ENCODE assay signal across 20 cellular contexts in genomic region chr17:37292429-37293139, GRCh38.
A peak's percentile ranks its signal among the peaks of the same experiment; 100 is the strongest.
DNase-seq lines count a peak whose midpoint lies in the region; ATAC-seq, FAIRE-seq and TF ChIP-seq lines count a peak whose summit lies in the region.
"Had no signal": no experiment of that assay in that cellular context is flagged by ENCODE, and none has a peak within 500 bp of the region (broad histone marks: within the 10 kb centered on the region; RNA-seq: fewer than 3 reads in every experiment).

No MANE protein-coding gene starts in this region.

- CTCF ChIA-PET in K562 (lab: Yijun Ruan, JAX; ENCODE audit: low intra/inter-chr PET ratio) = no interaction called here
- CTCF ChIA-PET in HepG2 (lab: Yijun Ruan, JAX; ENCODE audit: low intra/inter-chr PET ratio, low total read pairs) = no interaction called here

- peaks cover 4% of the 10 kb centered on the region; the same call in 1 of the 2 replicates for H4K20me1 ChIP-seq in K562 (replicated peaks; ENCODE audit: control insufficient read depth, insufficient read depth, low read length)
- no peaks in the 10 kb centered on the region; the same call in 1 of the 2 replicates for H4K20me1 ChIP-seq in HepG2 (ENCODE audit: insufficient read depth, low read length)

- intact Hi-C loops in K562 (cut with micrococcal nuclease) (no loop called here), HepG2 (cut with micrococcal nuclease; ENCODE audit: unreplicated experiment) (no loop called here), gastrocnemius medialis (cut with DNase I; ENCODE audit: low total_unique reads) (no loop called here)
- intact Hi-C loops in activated CD4-positive, alpha-beta T cell treated with anti-CD3 and anti-CD28 coated beads, Interleukin-2, amount 10 ng/mL, durations not matched to agents 24 days and 14 days (cut with micrococcal nuclease) = no loop called here

- no peaks in the 10 kb centered on the region for H3K27me3 ChIP-seq in CD4-positive, CD25-positive, alpha-beta regulatory T cell (ENCODE audit: control insufficient read depth, insufficient read depth, low read length)
- no peaks in the 10 kb centered on the region for H3K27me3 ChIP-seq in K562 (ENCODE audit: control insufficient read depth in 2 of 2, insufficient read depth in 2 of 2, low read length in 2 of 2)
- H3K27me3 ChIP-seq in HepG2 (ENCODE audit: control insufficient read depth in 1 of 2, insufficient read depth in 2 of 2, low read length in 2 of 2) = no peaks in the 10 kb centered on the region
- H3K27me3 ChIP-seq in gastrocnemius medialis = no peaks in the 10 kb centered on the region
- H3K27me3 ChIP-seq: cardiac muscle cell, hepatocyte, thyroid gland had no signal

- no peaks in the 10 kb centered on the region for H3K4me1 ChIP-seq in CD4-positive, CD25-positive, alpha-beta regulatory T cell (ENCODE audit: control insufficient read depth, insufficient read depth, low read length, poor library complexity, severe bottlenecking)
- H3K4me1 ChIP-seq in K562 (replicated peaks in 1 of 2; ENCODE audit: control insufficient read depth in 2 of 2, insufficient read depth in 2 of 2, low read length in 2 of 2) (peaks cover 3 to 11% of the 10 kb centered on the region in 2 experiments; a peak in 4 of 5 replicates), HepG2 (ENCODE audit: insufficient read depth, low read length) (0 out of 2 replicates have a peak, but pooled peaks cover 6% of the 10 kb centered on the region), gastrocnemius medialis (peaks cover 0 to 20% of the 10 kb centered on the region in 2 donors)
- H3K4me1 ChIP-seq: thyroid gland had no signal

- TF ChIP-seq RAD21 in K562 (CRISPR knock-in tag; conservative IDR thresholded peaks at IDR 0.05 in 1 of 2, IDR thresholded peaks at IDR 0.05 in 1 of 2) (no peak), HepG2 (CRISPR knock-in tag; IDR thresholded peaks at IDR 0.05) (no peak)

- no peak for ATAC-seq in CD4-positive, CD25-positive, alpha-beta regulatory T cell (ENCODE audit: low read depth in 2 of 2)
- no peak for ATAC-seq in K562
- no peak for ATAC-seq in HepG2
- no peak for ATAC-seq in gastrocnemius medialis
- no peak for ATAC-seq in GM19035 (IDR thresholded peaks at IDR 0.05; ENCODE audit: unreplicated experiment)
- ATAC-seq: activated CD8-positive, alpha-beta memory T cell treated with anti-CD3 and anti-CD28 coated beads, Interleukin-2, amount 10 ng/mL, durations not matched to agents 7 days and 5 days; left cardiac atrium; naive thymus-derived CD8-positive, alpha-beta T cell had no signal

- no peaks in the 10 kb centered on the region for H3K9me1 ChIP-seq in K562 (ENCODE audit: control insufficient read depth, insufficient read depth, low read length)

- no peaks in the 10 kb centered on the region for H3K9me3 Mint-ChIP-seq in CD4-positive, CD25-positive, alpha-beta regulatory T cell
- H3K9me3 Mint-ChIP-seq in activated CD4-positive, alpha-beta T cell treated with anti-CD3 and anti-CD28 coated beads, Interleukin-2, amount 10 ng/mL, durations not matched to agents 24 days and 14 days = no peaks in the 10 kb centered on the region
- H3K9me3 Mint-ChIP-seq: activated naive CD4-positive, alpha-beta T cell treated with anti-CD3 and anti-CD28 coated beads, Interleukin-2, amount 50 U/mL, for 24 hours; naive thymus-derived CD8-positive, alpha-beta T cell had no signal

- FAIRE-seq in K562 (lab: Jason Lieb, UNC) = no peak
- no peak for FAIRE-seq in HepG2 (lab: Jason Lieb, UNC)

- peaks cover 0 to 19% (median 9%) of the 10 kb centered on the region in 4 donors for H3K4me1 Mint-ChIP-seq in CD4-positive, CD25-positive, alpha-beta regulatory T cell
- H3K4me1 Mint-ChIP-seq in activated CD4-positive, alpha-beta T cell treated with anti-CD3 and anti-CD28 coated beads, Interleukin-2, amount 10 ng/mL, durations not matched to agents 24 days and 14 days = peaks cover 6% of the 10 kb centered on the region

- H3K4me3 Mint-ChIP-seq in CD4-positive, CD25-positive, alpha-beta regulatory T cell = peak overlapping the region in 1 of 4 donors; percentile 49
- H3K4me3 Mint-ChIP-seq in activated CD4-positive, alpha-beta T cell treated with anti-CD3 and anti-CD28 coated beads, Interleukin-2, amount 10 ng/mL, durations not matched to agents 24 days and 14 days = no peak overlapping the region
- H3K4me3 Mint-ChIP-seq: activated CD8-positive, alpha-beta memory T cell treated with anti-CD3 and anti-CD28 coated beads, Interleukin-2, amount 10 ng/mL, durations not matched to agents 7 days and 5 days; activated naive CD4-positive, alpha-beta T cell treated with anti-CD3 and anti-CD28 coated beads, Interleukin-2, amount 50 U/mL, for 24 hours; naive thymus-derived CD8-positive, alpha-beta T cell had no signal

- POLR2A ChIA-PET in K562 (lab: Yijun Ruan, JAX) = no interaction called here
- POLR2A ChIA-PET in HepG2 (lab: Yijun Ruan, JAX) = no interaction called here

- TF ChIP-seq CTCF in K562 (IDR thresholded peaks at IDR 0.05 in 2 of 3, conservative IDR thresholded peaks at IDR 0.05 in 1 of 3; ENCODE audit: insufficient read depth in 2 of 3, low read depth in 1 of 3, low read length in 3 of 3) (no peak), HepG2 (CRISPR knock-in tag; IDR thresholded peaks at IDR 0.05) (no peak), gastrocnemius medialis (IDR thresholded peaks at IDR 0.05 in 4 of 5, conservative IDR thresholded peaks at IDR 0.05 in 1 of 5) (no peak)

- TF ChIP-seq EP300 in K562 (IDR thresholded peaks at IDR 0.05; ENCODE audit: low read length) (no peak), HepG2 (IDR thresholded peaks at IDR 0.05; ENCODE audit: low read depth in 2 of 2, low read length in 2 of 2) (no peak), HepG2 (CRISPR knock-in tag; IDR thresholded peaks at IDR 0.05; ENCODE audit: borderline replicate concordance) (no peak)

- TF ChIP-seq POLR2A in K562 (conservative IDR thresholded peaks at IDR 0.05) = no peak
- TF ChIP-seq POLR2A in HepG2 (IDR thresholded peaks at IDR 0.05; ENCODE audit: insufficient read depth in 1 of 2, low read depth in 2 of 2, low read length in 2 of 2) = no peak
- no peak for TF ChIP-seq POLR2A in gastrocnemius medialis (IDR thresholded peaks at IDR 0.05)

- no peaks in the 10 kb centered on the region for H3K27me3 Mint-ChIP-seq in CD4-positive, CD25-positive, alpha-beta regulatory T cell
- no peaks in the 10 kb centered on the region for H3K27me3 Mint-ChIP-seq in activated CD4-positive, alpha-beta T cell treated with anti-CD3 and anti-CD28 coated beads, Interleukin-2, amount 10 ng/mL, durations not matched to agents 24 days and 14 days
- H3K27me3 Mint-ChIP-seq: activated CD8-positive, alpha-beta memory T cell treated with anti-CD3 and anti-CD28 coated beads, Interleukin-2, amount 10 ng/mL, durations not matched to agents 7 days and 5 days; activated naive CD4-positive, alpha-beta T cell treated with anti-CD3 and anti-CD28 coated beads, Interleukin-2, amount 50 U/mL, for 24 hours; naive thymus-derived CD8-positive, alpha-beta T cell had no signal

- peak in 1 of 3 donors; percentile 49 for DNase-seq in CD4-positive, CD25-positive, alpha-beta regulatory T cell
- DNase-seq in NOMO-1 (lab: John Stamatoyannopoulos, UW; ENCODE audit: unreplicated experiment in 2 of 2) = peak; percentile 63 to 79
- DNase-seq in K562 (ENCODE audit: extremely low read depth in 1 of 4, low spot score in 3 of 4) = no peak
- DNase-seq in HepG2 (ENCODE audit: low spot score) = no peak
- DNase-seq in activated CD4-positive, alpha-beta T cell treated with anti-CD3 and anti-CD28 coated beads, Interleukin-2, amount 10 ng/mL, durations not matched to agents 24 days and 14 days = no peak
- DNase-seq in gastrocnemius medialis = no peak
- DNase-seq in DMS153 treated with DMSO at 0.1 percent for 48 hours (lab: John Stamatoyannopoulos, UW; ENCODE audit: unreplicated experiment) = no peak
- DNase-seq: activated CD8-positive, alpha-beta memory T cell treated with anti-CD3 and anti-CD28 coated beads, Interleukin-2, amount 10 ng/mL, durations not matched to agents 7 days and 5 days; DMS 273 treated with DMSO at 0.1 percent for 48 hours; left cardiac atrium; naive thymus-derived CD8-positive, alpha-beta T cell; NCI-H1436 treated with DMSO at 0.1 percent for 48 hours; NCI-H524 treated with DMSO at 0.1 percent for 48 hours; Right ventricle myocardium superior; stimulated activated CD4-positive, alpha-beta T cell treated with anti-CD3 and anti-CD28 coated beads, Interleukin-1b, Interleukin-23, amount 100 ng/mL, for 48 hours; thyroid gland had no signal

- H3K36me3 Mint-ChIP-seq in CD4-positive, CD25-positive, alpha-beta regulatory T cell = peaks cover 8% of the 10 kb centered on the region
- peaks cover 7% of the 10 kb centered on the region for H3K36me3 Mint-ChIP-seq in activated CD4-positive, alpha-beta T cell treated with anti-CD3 and anti-CD28 coated beads, Interleukin-2, amount 10 ng/mL, durations not matched to agents 24 days and 14 days (ENCODE audit: low read depth)

- peak overlapping the region in 2 of 3 donors; percentile 20 to 67 for H3K27ac Mint-ChIP-seq in CD4-positive, CD25-positive, alpha-beta regulatory T cell
- no peak overlapping the region for H3K27ac Mint-ChIP-seq in activated CD4-positive, alpha-beta T cell treated with anti-CD3 and anti-CD28 coated beads, Interleukin-2, amount 10 ng/mL, durations not matched to agents 24 days and 14 days
- H3K27ac Mint-ChIP-seq: activated CD8-positive, alpha-beta memory T cell treated with anti-CD3 and anti-CD28 coated beads, Interleukin-2, amount 10 ng/mL, durations not matched to agents 7 days and 5 days; activated naive CD4-positive, alpha-beta T cell treated with anti-CD3 and anti-CD28 coated beads, Interleukin-2, amount 50 U/mL, for 24 hours had no signal

- H3K9ac ChIP-seq in K562 (ENCODE audit: insufficient read depth in 1 of 2, low read depth in 2 of 2, low read length in 2 of 2) (no peak overlapping the region), HepG2 (ENCODE audit: insufficient read depth, low read depth, low read length) (no peak overlapping the region)

- H2AFZ ChIP-seq in K562 (ENCODE audit: low read depth, low read length) (no peak overlapping the region), HepG2 (ENCODE audit: low read length) (no peak overlapping the region)
- H2AFZ ChIP-seq: hepatocyte had no signal

- no peak overlapping the region for H3K27ac ChIP-seq in CD4-positive, CD25-positive, alpha-beta regulatory T cell (ENCODE audit: insufficient read depth, low read length, poor library complexity, severe bottlenecking)
- no peak overlapping the region for H3K27ac ChIP-seq in K562 (ENCODE audit: extremely low read depth, low read depth, low read length)
- H3K27ac ChIP-seq in HepG2 (ENCODE audit: extremely low read length, insufficient read depth, low read length) = no peak overlapping the region
- no peak overlapping the region for H3K27ac ChIP-seq in gastrocnemius medialis
- H3K27ac ChIP-seq: cardiac muscle cell, hepatocyte, thyroid gland had no signal

- H3K36me3 ChIP-seq in CD4-positive, CD25-positive, alpha-beta regulatory T cell (ENCODE audit: control insufficient read depth, insufficient read depth, low read length) = no peaks in the 10 kb centered on the region
- peaks cover 19% of the 10 kb centered on the region; the same call in 2 of the 3 replicates for H3K36me3 ChIP-seq in K562 (ENCODE audit: control insufficient read depth, insufficient read depth, low read length)
- no peaks in the 10 kb centered on the region; a peak in 1 of 5 replicates for H3K36me3 ChIP-seq in HepG2 (replicated peaks in 1 of 2; ENCODE audit: control insufficient read depth in 1 of 2, insufficient read depth in 2 of 2, low read length in 2 of 2)
- no peaks in the 10 kb centered on the region for H3K36me3 ChIP-seq in gastrocnemius medialis
- H3K36me3 ChIP-seq: cardiac muscle cell, thyroid gland had no signal

- BruUV-seq in K562 (replicated peaks; lab: Mats Ljungman, UMichigan) (no TSS peak), HepG2 (replicated peaks; lab: Mats Ljungman, UMichigan) (no TSS peak)

- no peaks in the 10 kb centered on the region for H3K9me3 ChIP-seq in CD4-positive, CD25-positive, alpha-beta regulatory T cell (ENCODE audit: control insufficient read depth in 2 of 2, low read length in 2 of 2)
- H3K9me3 ChIP-seq in K562 (replicated peaks; ENCODE audit: control insufficient read depth, insufficient read depth, low read depth, low read length) (no peaks in the 10 kb centered on the region), HepG2 (ENCODE audit: low read length) (no peaks in the 10 kb centered on the region), gastrocnemius medialis (no peaks in the 10 kb centered on the region)
- H3K9me3 ChIP-seq: thyroid gland had no signal

- in situ Hi-C loops in K562 (cut with MboI) (no loop called here), HepG2 (cut with HindIII; ENCODE audit: extremely low pct_ligation_motif_present, low pct_unique_long_range_greater_than_20kb) (no loop called here), gastrocnemius medialis (cut with MboI; ENCODE audit: low sequenced_read_pairs in 4 of 4) (no loop called here)

- no peak overlapping the region for H3K4me2 ChIP-seq in K562 (ENCODE audit: insufficient read depth, low read length)
- H3K4me2 ChIP-seq in HepG2 (ENCODE audit: low read depth, low read length) = no peak overlapping the region
- H3K4me2 ChIP-seq: hepatocyte had no signal

- 87% methylated on average over 9 of the region's 9 CpGs for WGBS in K562 (ENCODE audit: insufficient coverage, low coverage, missing lambda C conversion rate)
- 96% methylated on average over 9 of the region's 9 CpGs for WGBS in HepG2 (ENCODE audit: low lambda C conversion rate)

- H3K4me3 ChIP-seq in CD4-positive, CD25-positive, alpha-beta regulatory T cell (ENCODE audit: low read depth, low read length) = no peak overlapping the region
- H3K4me3 ChIP-seq in K562 = no peak overlapping the region
- H3K4me3 ChIP-seq in HepG2 (replicated peaks in 1 of 3; ENCODE audit: insufficient read depth in 1 of 3, low read depth in 2 of 3, low read length in 3 of 3) = no peak overlapping the region
- no peak overlapping the region for H3K4me3 ChIP-seq in gastrocnemius medialis
- H3K4me3 ChIP-seq: cardiac muscle cell, hepatocyte, thyroid gland had no signal

- peaks cover 76% of the 10 kb centered on the region for H3K79me2 ChIP-seq in K562 (ENCODE audit: control insufficient read depth, insufficient read depth, low read length)
- peaks cover 28% of the 10 kb centered on the region for H3K79me2 ChIP-seq in HepG2 (ENCODE audit: insufficient read depth, low read length)

Comparison
In these comparisons a context has a peak if more than half of its experiments do, and no peak if none do; other contexts are left out.
1. DNase-seq: peak in NOMO-1 (2 of 2); none in K562 (0 of 4), HepG2 (single experiment), activated CD4-positive, alpha-beta T cell treated with anti-CD3 and anti-CD28 coated beads, Interleukin-2, amount 10 ng/mL, durations not matched to agents 24 days and 14 days (single experiment), gastrocnemius medialis (0 of 2) and DMS153 treated with DMSO at 0.1 percent for 48 hours (single experiment).